8 cellular contexts compared by ENCODE assay signal in the genomic region with DNA sequence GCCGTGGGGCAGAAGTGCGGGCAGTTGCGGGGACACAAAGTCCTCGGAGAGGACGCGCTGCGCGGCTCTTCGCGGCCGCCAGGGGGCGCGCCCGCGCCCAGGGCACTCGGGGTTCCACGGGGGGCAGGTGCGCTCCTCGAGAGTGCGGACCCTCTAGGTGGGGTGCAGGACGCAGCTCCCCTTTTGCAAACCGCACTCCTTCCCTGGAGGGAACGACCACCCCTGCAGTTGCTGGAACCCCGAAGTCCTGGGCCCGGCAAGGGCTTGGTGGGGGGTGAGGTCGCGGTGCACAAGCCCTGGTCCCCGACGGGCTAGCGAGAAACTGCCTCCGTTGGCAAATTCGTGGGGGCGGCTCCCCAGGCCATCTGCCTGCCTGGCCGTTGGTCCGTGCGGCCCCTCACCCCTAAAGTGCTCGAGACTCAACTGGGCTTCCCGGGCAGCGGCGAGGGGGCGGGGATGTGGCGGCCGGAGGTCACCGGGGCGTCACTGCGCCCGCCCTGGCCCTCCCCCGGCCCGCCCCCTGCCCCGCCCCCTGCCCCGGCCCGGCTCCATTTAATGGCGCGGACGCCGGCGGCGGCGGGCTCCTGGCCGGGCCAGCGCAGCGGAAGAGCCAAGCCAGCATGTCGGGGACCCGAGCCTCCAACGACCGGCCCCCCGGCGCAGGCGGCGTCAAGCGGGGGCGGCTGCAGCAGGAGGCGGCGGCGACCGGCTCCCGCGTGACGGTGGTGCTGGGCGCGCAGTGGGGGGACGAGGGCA. TPM values are rescaled to one million over a fixed set of nuclear protein-coding genes. Genes with fewer than 3 reads are reported as not detected.
DNase-seq lines count a peak whose midpoint lies in the region; ATAC-seq and TF ChIP-seq lines count a peak whose summit lies in the region.

A gene (plus strand): TSS at position 579 of the 756 bp plus-strand sequence. CDS start 42 bp downstream, at position 621.

- DNase-seq in GM12865 (ENCODE audit: low read depth) = peak; percentile 62
- peak in 1 of 2 experiments; percentile 58 for DNase-seq in PC-9
- peak; percentile 86 for DNase-seq in activated effector memory CD4-positive, alpha-beta T cell treated with anti-CD3 and anti-CD28 coated beads, Interleukin-2, amount 50 U/mL, for 16 hours
- peak; percentile 78 for DNase-seq in globus pallidus (ENCODE audit: low spot score)
- peak; percentile 99 for DNase-seq in osteoblast (ENCODE audit: insufficient read length, low spot score, missing footprints)
- peak; percentile 38 to 40 for DNase-seq in tibial nerve (ENCODE audit: low spot score in 2 of 2)
- no peak for DNase-seq in NCI-H2081 treated with DMSO at 0.1 percent for 48 hours (lab: John Stamatoyannopoulos, UW)

- peaks cover 6% of the 10 kb centered on the region; the same call in 1 of the 2 replicates for H3K4me1 ChIP-seq in PC-9 (replicated peaks; ENCODE audit: insufficient read depth)
- H3K4me1 ChIP-seq in osteoblast (ENCODE audit: insufficient read depth, low read length) = peaks cover 17% of the 10 kb centered on the region
- peaks cover 0 to 49% (median 37%) of the 10 kb centered on the region in 4 donors for H3K4me1 ChIP-seq in tibial nerve

- H2AFZ ChIP-seq in PC-9 (peak within 1 kb of the TSS; percentile 88), osteoblast (ENCODE audit: low read length) (no peak within 1 kb of the TSS)

- intact Hi-C loops in PC-9 (cut with micrococcal nuclease; ENCODE audit: unreplicated experiment) = no loop called here

- H4K20me1 ChIP-seq in PC-9 (ENCODE audit: insufficient read depth) = peaks cover 13% of the 10 kb centered on the region; the same call in 1 of the 2 replicates
- peaks cover 28% of the 10 kb centered on the region for H4K20me1 ChIP-seq in osteoblast (ENCODE audit: insufficient read depth, low read length)

- BruUV-seq in PC-9 (replicated peaks; lab: Mats Ljungman, UMichigan) = no TSS peak

- H3K9me3 ChIP-seq in PC-9 (ENCODE audit: insufficient read depth, low read depth) (no peaks in the 10 kb centered on the region), osteoblast (ENCODE audit: low read depth, low read length) (no peaks in the 10 kb centered on the region), tibial nerve (no peaks in the 10 kb centered on the region)

- TF ChIP-seq POLR2A in tibial nerve (IDR thresholded peaks at IDR 0.05) = peak in 1 of 2 donors; percentile 32

- no peaks in the 10 kb centered on the region for H3K9me2 ChIP-seq in PC-9 (ENCODE audit: insufficient read depth)

- no peaks in the 10 kb centered on the region for H3K79me2 ChIP-seq in PC-9 (ENCODE audit: low read depth)
- H3K79me2 ChIP-seq in osteoblast (ENCODE audit: insufficient read depth, low read length) = no peaks in the 10 kb centered on the region

- ATAC-seq in HG02798 (IDR thresholded peaks at IDR 0.05; ENCODE audit: poor library complexity, unreplicated experiment) = peak; percentile 48

- CTCF ChIA-PET in PC-9 (lab: Charles Lee) = no interaction called here

- peak; percentile 97 for TF ChIP-seq CTCF in GM12865 (IDR thresholded peaks at IDR 0.05; ENCODE audit: insufficient read depth, low read depth, low read length, missing control alignments)
- TF ChIP-seq CTCF in PC-9 (conservative IDR thresholded peaks at IDR 0.05) = peak; percentile 98
- TF ChIP-seq CTCF in osteoblast (IDR thresholded peaks at IDR 0.05; ENCODE audit: extremely low read depth, low read depth, low read length) = peak; percentile 72
- peak; percentile 88 to 96 (median 93) for TF ChIP-seq CTCF in tibial nerve (IDR thresholded peaks at IDR 0.05)

- TF ChIP-seq EP300 in tibial nerve (IDR thresholded peaks at IDR 0.05) = no peak

- no peak within 1 kb of the TSS for H3K27ac ChIP-seq in PC-9
- no peak within 1 kb of the TSS for H3K27ac ChIP-seq in osteoblast (ENCODE audit: low read depth, low read length)
- peak within 1 kb of the TSS; percentile 59 to 78 (median 75) for H3K27ac ChIP-seq in tibial nerve

- peaks cover 10% of the 10 kb centered on the region; the same call in 1 of the 2 replicates for H3F3A ChIP-seq in PC-9 (ENCODE audit: insufficient read depth, low read depth)

- H3K27me3 ChIP-seq in PC-9 (ENCODE audit: insufficient read depth, low read depth) = no peaks in the 10 kb centered on the region
- no peaks in the 10 kb centered on the region for H3K27me3 ChIP-seq in osteoblast (ENCODE audit: insufficient read depth, low read length)
- no peaks in the 10 kb centered on the region for H3K27me3 ChIP-seq in tibial nerve

- H3K4me3 ChIP-seq in GM12865 (ENCODE audit: low read depth, low read length) (peak within 1 kb of the TSS; percentile 62), PC-9 (peak within 1 kb of the TSS; percentile 68), osteoblast (ENCODE audit: insufficient read depth, low read length) (peak within 1 kb of the TSS; percentile 67), tibial nerve (peak within 1 kb of the TSS; percentile 55 to 70 (median 63))

- 2 to 4% methylated on average over 25 to 33 of the region's 82 CpGs for WGBS in tibial nerve, 2 donors

- POLR2A ChIA-PET in PC-9 (lab: Charles Lee; ENCODE audit: unreplicated experiment) = no interaction called here

- peak within 1 kb of the TSS; percentile 79 for H3K4me2 ChIP-seq in PC-9
- H3K4me2 ChIP-seq in osteoblast (ENCODE audit: insufficient read depth, low read length) = peak within 1 kb of the TSS; percentile 86

- H3K36me3 ChIP-seq in PC-9 (ENCODE audit: low read depth) (no peaks in the 10 kb centered on the region), osteoblast (ENCODE audit: insufficient read depth, low read length) (peaks cover 8% of the 10 kb centered on the region), tibial nerve (peaks cover 0 to 24% (median 0%) of the 10 kb centered on the region in 3 donors)

RNA-seq across cellular contexts. Expression of the gene that starts here (rescaled TPM):
- 5.8 and 11.5 TPM in 2 replicates for total RNA-seq in PC-9 (2021)
- 2.1 and 4.3 TPM in 2 replicates for total RNA-seq in osteoblast
- total RNA-seq in tibial nerve = 10 to 100 TPM in 1 of 4 donors, 1 to 10 TPM in 3; 4.8 to 11.4 (median 6.3) TPM

Comparison
In these comparisons a context has a peak if more than half of its experiments do, and no peak if none do; other contexts are left out.
1. H3K27ac ChIP-seq: peak in tibial nerve (4 of 4); none in PC-9 (single experiment) and osteoblast (single experiment).
2. Peak in every context shown above with its lines, with median percentiles within 50 percentile points of each other: H3K4me3 ChIP-seq and CTCF ChIP-seq.